Comparison of ENCODE assay signal across 19 cellular contexts in the genomic region with DNA sequence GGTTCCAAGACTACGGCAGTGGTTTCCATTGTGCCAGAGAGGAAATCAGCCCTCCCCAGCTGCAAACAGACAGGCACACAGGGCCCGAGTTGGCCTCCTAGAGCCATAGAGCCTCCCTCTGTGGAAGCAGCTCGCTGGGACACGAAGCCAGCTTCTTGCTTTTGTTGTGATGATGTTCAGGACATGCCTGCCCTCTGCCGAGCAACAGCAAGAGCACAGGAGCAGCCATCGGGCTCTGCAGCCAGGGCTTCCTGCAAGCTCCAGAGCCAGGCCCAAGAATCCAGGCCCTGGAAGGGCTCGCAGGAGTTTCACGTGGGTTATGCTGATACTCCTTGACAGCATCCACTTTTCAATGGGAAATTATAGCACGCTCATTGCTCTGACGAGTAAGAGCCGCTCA. TPM values are rescaled to one million over a fixed set of nuclear protein-coding genes. Genes with fewer than 3 reads are reported as not detected.
DNase-seq lines count a peak whose midpoint lies in the region; ATAC-seq, FAIRE-seq and TF ChIP-seq lines count a peak whose summit lies in the region.
"Had no signal": no experiment of that assay in that cellular context is flagged by ENCODE, and none has a peak within 500 bp of the region (broad histone marks: within the 10 kb centered on the region; RNA-seq: fewer than 3 reads in every experiment).

No MANE protein-coding gene starts in this region.

- no peak for ATAC-seq in HepG2
- no peak for ATAC-seq in right lobe of liver
- ATAC-seq in HG02763 (IDR thresholded peaks at IDR 0.05; ENCODE audit: unreplicated experiment) = no peak
- ATAC-seq in HG03565 (IDR thresholded peaks at IDR 0.05; ENCODE audit: unreplicated experiment) = no peak
- no peak for ATAC-seq in GM21825 (IDR thresholded peaks at IDR 0.05; ENCODE audit: unreplicated experiment)

- peaks cover 3% of the 10 kb centered on the region for H3K79me2 ChIP-seq in HepG2 (ENCODE audit: insufficient read depth, low read length)

- H3K27me3 ChIP-seq in HepG2 (ENCODE audit: control insufficient read depth in 1 of 2, insufficient read depth in 2 of 2, low read length in 2 of 2) (no peaks in the 10 kb centered on the region), right lobe of liver (no peaks in the 10 kb centered on the region)
- H3K27me3 ChIP-seq: colonic mucosa, ovary had no signal

- peaks cover 3 to 42% of the 10 kb centered on the region in 2 experiments; a peak in 4 of 5 replicates for H3K36me3 ChIP-seq in HepG2 (replicated peaks in 1 of 2; ENCODE audit: control insufficient read depth in 1 of 2, insufficient read depth in 2 of 2, low read length in 2 of 2)
- H3K36me3 ChIP-seq in right lobe of liver = no peaks in the 10 kb centered on the region
- H3K36me3 ChIP-seq: colonic mucosa, ovary had no signal

- CTCF ChIA-PET in HepG2 (lab: Yijun Ruan, JAX; ENCODE audit: low intra/inter-chr PET ratio, low total read pairs) = interaction anchor here (2.8 kb wide), 1 partner anchor 58 kb away, joined by 15 read pairs; no protein-coding TSS in a partner anchor
- CTCF ChIA-PET in activated CD4-positive, alpha-beta memory T cell treated with anti-CD3 and anti-CD28 coated beads for 36 hours (lab: Charles Lee) = no interaction called here

- H3K27ac ChIP-seq in HepG2 (ENCODE audit: extremely low read length, insufficient read depth, low read length) (no peak overlapping the region), right lobe of liver (no peak overlapping the region)
- H3K27ac ChIP-seq: colonic mucosa, epithelial cell of prostate, ovary had no signal

- no peaks in the 10 kb centered on the region for H4K20me1 ChIP-seq in HepG2 (ENCODE audit: insufficient read depth, low read length)

- H3K4me1 Mint-ChIP-seq in chondrocyte (ENCODE audit: low read depth) = no peaks in the 10 kb centered on the region
- H3K4me1 Mint-ChIP-seq in activated CD4-positive, alpha-beta memory T cell treated with anti-CD3 and anti-CD28 coated beads for 36 hours (ENCODE audit: low read depth) = no peaks in the 10 kb centered on the region
- H3K4me1 Mint-ChIP-seq: activated naive CD8-positive, alpha-beta T cell treated with anti-CD3 and anti-CD28 coated beads for 36 hours had no signal

- no peaks in the 10 kb centered on the region for H3K9me3 Mint-ChIP-seq in chondrocyte (ENCODE audit: low read depth)
- no peaks in the 10 kb centered on the region for H3K9me3 Mint-ChIP-seq in activated CD4-positive, alpha-beta memory T cell treated with anti-CD3 and anti-CD28 coated beads for 36 hours

- no peak overlapping the region for H3K4me2 ChIP-seq in HepG2 (ENCODE audit: low read depth, low read length)

- DNase-seq in HepG2 (ENCODE audit: low spot score) = no peak
- DNase-seq in right lobe of liver = no peak
- DNase-seq in chondrocyte (ENCODE audit: low spot score) = no peak
- DNase-seq in mesenteric fat pad (ENCODE audit: low spot score) = peak; percentile 86
- DNase-seq in activated CD4-positive, alpha-beta memory T cell treated with anti-CD3 and anti-CD28 coated beads for 36 hours = no peak
- DNase-seq: activated CD4-positive, alpha-beta T cell treated with anti-CD3 and anti-CD28 coated beads for 48 hours; activated naive CD8-positive, alpha-beta T cell treated with anti-CD3 and anti-CD28 coated beads for 36 hours; colonic mucosa; Karpas-422; NCI-H1105 treated with DMSO at 0.1 percent for 48 hours; NCI-H446; stimulated activated naive CD4-positive, alpha-beta T cell; T1000 had no signal

- no peaks in the 10 kb centered on the region for H3K27me3 Mint-ChIP-seq in chondrocyte (ENCODE audit: low read depth)
- no peaks in the 10 kb centered on the region for H3K27me3 Mint-ChIP-seq in activated CD4-positive, alpha-beta memory T cell treated with anti-CD3 and anti-CD28 coated beads for 36 hours
- H3K27me3 Mint-ChIP-seq: activated naive CD8-positive, alpha-beta T cell treated with anti-CD3 and anti-CD28 coated beads for 36 hours had no signal

- no TSS peak for BruUV-seq in HepG2 (replicated peaks; lab: Mats Ljungman, UMichigan)

- no peak for FAIRE-seq in HepG2 (lab: Jason Lieb, UNC)
- FAIRE-seq: keratinocyte had no signal

- H3K9ac ChIP-seq in HepG2 (ENCODE audit: insufficient read depth, low read depth, low read length) = no peak overlapping the region

- H3K27ac Mint-ChIP-seq in chondrocyte (ENCODE audit: unreplicated experiment) = no peak overlapping the region
- H3K27ac Mint-ChIP-seq in activated CD4-positive, alpha-beta memory T cell treated with anti-CD3 and anti-CD28 coated beads for 36 hours = no peak overlapping the region
- H3K27ac Mint-ChIP-seq: activated naive CD8-positive, alpha-beta T cell treated with anti-CD3 and anti-CD28 coated beads for 36 hours had no signal

- peak; percentile 28; the same call in 1 of the 2 replicates for TF ChIP-seq CTCF in HepG2 (CRISPR knock-in tag; IDR thresholded peaks at IDR 0.05)
- TF ChIP-seq CTCF in right lobe of liver (IDR thresholded peaks at IDR 0.05) = no peak
- TF ChIP-seq CTCF in chondrocyte (IDR thresholded peaks at IDR 0.05) = peak; percentile 16

- H3K9me3 ChIP-seq in HepG2 (ENCODE audit: low read length) = no peaks in the 10 kb centered on the region
- no peaks in the 10 kb centered on the region for H3K9me3 ChIP-seq in right lobe of liver
- H3K9me3 ChIP-seq: colonic mucosa, ovary had no signal

- H3K4me3 ChIP-seq in HepG2 (replicated peaks in 1 of 3; ENCODE audit: insufficient read depth in 1 of 3, low read depth in 2 of 3, low read length in 3 of 3) (no peak overlapping the region), right lobe of liver (no peak overlapping the region)
- H3K4me3 ChIP-seq: colonic mucosa, ovary had no signal

- H3K4me3 Mint-ChIP-seq in chondrocyte (ENCODE audit: unreplicated experiment) = no peak overlapping the region
- no peak overlapping the region for H3K4me3 Mint-ChIP-seq in activated CD4-positive, alpha-beta memory T cell treated with anti-CD3 and anti-CD28 coated beads for 36 hours
- H3K4me3 Mint-ChIP-seq: activated naive CD8-positive, alpha-beta T cell treated with anti-CD3 and anti-CD28 coated beads for 36 hours had no signal

- POLR2A ChIA-PET in HepG2 (lab: Yijun Ruan, JAX) = no interaction called here
- POLR2A ChIA-PET in activated CD4-positive, alpha-beta memory T cell treated with anti-CD3 and anti-CD28 coated beads for 36 hours (lab: Charles Lee) = no interaction called here

- in situ Hi-C loops in HepG2 (cut with HindIII; ENCODE audit: extremely low pct_ligation_motif_present, low pct_unique_long_range_greater_than_20kb) = loop anchor here (5.0 to 10.0 kb wide), 2 partner anchors 229 to 336 kb away; no protein-coding TSS in a partner anchor

- peaks cover 5% of the 10 kb centered on the region for H3K36me3 Mint-ChIP-seq in chondrocyte (ENCODE audit: low read depth)
- H3K36me3 Mint-ChIP-seq in activated CD4-positive, alpha-beta memory T cell treated with anti-CD3 and anti-CD28 coated beads for 36 hours = peaks cover 14% of the 10 kb centered on the region

- intact Hi-C loops in HepG2 (cut with micrococcal nuclease; ENCODE audit: unreplicated experiment) = loop anchor here (2.0 to 10.0 kb wide), 3 partner anchors 57 to 339 kb away; no protein-coding TSS in a partner anchor
- intact Hi-C loops in right lobe of liver (cut with DNase I) = no loop called here
- intact Hi-C loops in activated CD4-positive, alpha-beta memory T cell treated with anti-CD3 and anti-CD28 coated beads for 36 hours (cut with micrococcal nuclease) = no loop called here

- TF ChIP-seq POLR2A in HepG2 (IDR thresholded peaks at IDR 0.05; ENCODE audit: insufficient read depth in 1 of 2, low read depth in 2 of 2, low read length in 2 of 2) (no peak), right lobe of liver (IDR thresholded peaks at IDR 0.05) (no peak)

- no peak for TF ChIP-seq EP300 in HepG2 (IDR thresholded peaks at IDR 0.05; ENCODE audit: low read depth in 2 of 2, low read length in 2 of 2)
- TF ChIP-seq EP300 in HepG2 (CRISPR knock-in tag; IDR thresholded peaks at IDR 0.05; ENCODE audit: borderline replicate concordance) = no peak

- H2AFZ ChIP-seq in HepG2 (ENCODE audit: low read length) = no peak overlapping the region

- H3K4me1 ChIP-seq in HepG2 (ENCODE audit: insufficient read depth, low read length) (no peaks in the 10 kb centered on the region), right lobe of liver (no peaks in the 10 kb centered on the region)
- H3K4me1 ChIP-seq: colonic mucosa had no signal

- 91% methylated on average over 4 of the region's 11 CpGs for WGBS in HepG2 (ENCODE audit: low lambda C conversion rate)
- 65% methylated on average over 5 of the region's 11 CpGs for WGBS in right lobe of liver (ENCODE audit: insufficient coverage, low coverage, low lambda C conversion rate, missing lambda C conversion rate)

- no peak for TF ChIP-seq RAD21 in HepG2 (CRISPR knock-in tag; IDR thresholded peaks at IDR 0.05)

RNA-seq across cellular contexts. Expression of a gene that starts 18.5 kb away (rescaled TPM):
- 5.7 and 6.8 TPM in 2 replicates for total RNA-seq in HepG2 (2016; rRNA removed; fragmentation: Illumina TruSeq; extraction: Trizol)
- 14.2 and 15.4 TPM in 2 replicates for total RNA-seq in HepG2 (2016; cell fraction: cytosol; rRNA removed; fragmentation: Illumina TruSeq; extraction: Trizol; ENCODE audit: low read depth)
- total RNA-seq in HepG2 (2016; cell fraction: insoluble cytoplasmic fraction; rRNA removed; fragmentation: Illumina TruSeq; extraction: Trizol) = 4.1 and 7.4 TPM in 2 replicates
- total RNA-seq in HepG2 (2016; cell fraction: membrane; rRNA removed; fragmentation: Illumina TruSeq; extraction: Trizol) = 8.5 and 9.7 TPM in 2 replicates
- total RNA-seq in HepG2 (2016; cell fraction: nucleus; rRNA removed; fragmentation: Illumina TruSeq; extraction: Trizol) = 10.3 and 12.7 TPM in 2 replicates
- 4.4 and 4.8 TPM in 2 replicates for polyA plus RNA-seq in HepG2 (2011; rRNA removed)
- polyA plus RNA-seq in HepG2 (2011; cell fraction: cytosol; rRNA removed) = 1.9 and 3.0 TPM in 2 replicates
- polyA plus RNA-seq in HepG2 (2011; cell fraction: nucleus; rRNA removed) = 40.2 and 52.1 TPM in 2 replicates
- 4.8 and 5.9 TPM in 2 replicates for polyA plus RNA-seq in HepG2 (2012)
- 0.46 and 0.69 TPM in 2 replicates for polyA plus RNA-seq in HepG2 (2016; cell fraction: cytosol; fragmentation: Illumina TruSeq; extraction: Trizol; ENCODE audit: low read depth)
- 4.0 and 5.3 TPM in 2 replicates for polyA plus RNA-seq in HepG2 (2016; cell fraction: insoluble cytoplasmic fraction; fragmentation: Illumina TruSeq; extraction: Trizol; ENCODE audit: low read depth)
- polyA plus RNA-seq in HepG2 (2016; cell fraction: membrane; fragmentation: Illumina TruSeq; extraction: Trizol; ENCODE audit: low read depth) = 1.4 and 1.6 TPM in 2 replicates
- 30.1 and 30.8 TPM in 2 replicates for polyA plus RNA-seq in HepG2 (2016; cell fraction: nucleus; fragmentation: Illumina TruSeq; extraction: Trizol; ENCODE audit: insufficient read depth, low read depth)
- 13.1 TPM in 2 replicates for polyA minus RNA-seq in HepG2 (2011; rRNA and poly(A)+ RNA removed; ENCODE audit: low replicate concordance)
- polyA minus RNA-seq in HepG2 (2011; cell fraction: cytosol; rRNA and poly(A)+ RNA removed) = 4.6 and 4.9 TPM in 2 replicates
- polyA minus RNA-seq in HepG2 (2011; cell fraction: nucleus; rRNA and poly(A)+ RNA removed) = 14.7 and 15.8 TPM in 2 replicates
- 1 to 10 TPM; 1.5 to 6.0 (median 2.0) TPM for total RNA-seq in right lobe of liver
- 7.6 to 11.9 TPM (median 8.7 TPM) in 3 replicates for total RNA-seq in chondrocyte
- total RNA-seq in mesenteric fat pad = 37.6 TPM
- total RNA-seq in activated CD4-positive, alpha-beta memory T cell treated with anti-CD3 and anti-CD28 coated beads for 36 hours = 10 to 100 TPM; 14.0 to 14.6 TPM

Comparison
In these comparisons a context has a peak if more than half of its experiments do, and no peak if none do; other contexts are left out.
1. CTCF ChIP-seq: peak in HepG2 (single experiment) and chondrocyte (single experiment); none in right lobe of liver (0 of 4).